In genomic region chr2:134261398-134262131, GRCh38 we compare ENCODE assay signal across 8 cellular contexts. TPM values are rescaled to one million over a fixed set of nuclear protein-coding genes. Genes with fewer than 3 reads are reported as not detected.
DNase-seq lines count a peak whose midpoint lies in the region; ATAC-seq and TF ChIP-seq lines count a peak whose summit lies in the region.

No MANE protein-coding gene starts in this region.

- TF ChIP-seq CTCF in dorsolateral prefrontal cortex (IDR thresholded peaks at IDR 0.05 in 54 of 56, conservative IDR thresholded peaks at IDR 0.05 in 2 of 56; ENCODE audit: low read depth in 1 of 56, partially characterized antibody in 56 of 56): no peak

- H3K27ac Mint-ChIP-seq in stimulated activated memory B cell treated with anti-CD40 and anti-IgM and Interleukin-4, amounts not matched to agents 10 μg/mL and 1 μg/mL and 100 μg/mL, for 72 hours: peak overlapping the region; percentile 73

- H3K4me1 Mint-ChIP-seq in stimulated activated memory B cell treated with anti-CD40 and anti-IgM and Interleukin-4, amounts not matched to agents 10 μg/mL and 1 μg/mL and 100 μg/mL, for 72 hours: peaks cover 67% of the 10 kb centered on the region

- no peaks in the 10 kb centered on the region for H3K36me3 ChIP-seq in effector memory CD4-positive, alpha-beta T cell (ENCODE audit: control insufficient read depth, insufficient read depth, low read length)

- H3K27me3 ChIP-seq in dorsolateral prefrontal cortex: no peaks in the 10 kb centered on the region
- H3K27me3 ChIP-seq in effector memory CD4-positive, alpha-beta T cell (replicated peaks; ENCODE audit: control insufficient read depth, insufficient read depth, low read length, poor library complexity, severe bottlenecking): no peaks in the 10 kb centered on the region

- no peaks in the 10 kb centered on the region for H3K9me3 ChIP-seq in effector memory CD4-positive, alpha-beta T cell (ENCODE audit: control insufficient read depth, low read length)

- H3K27ac ChIP-seq in dorsolateral prefrontal cortex: peak overlapping the region in 43 of 59 donors; percentile 1 to 97 (median 91)
- no peak overlapping the region for H3K27ac ChIP-seq in effector memory CD4-positive, alpha-beta T cell (ENCODE audit: insufficient read depth, low read length, poor library complexity, severe bottlenecking)

- peaks cover 4% of the 10 kb centered on the region for H3K36me3 Mint-ChIP-seq in stimulated activated memory B cell treated with anti-CD40 and anti-IgM and Interleukin-4, amounts not matched to agents 10 μg/mL and 1 μg/mL and 100 μg/mL, for 72 hours

- intact Hi-C loops in dorsolateral prefrontal cortex (cut with DNase I): loop anchor here in 1 of 2 donors (5.0 to 10.0 kb wide), 2 partner anchors 151 to 183 kb away; no protein-coding TSS in a partner anchor

- H3K27me3 Mint-ChIP-seq in stimulated activated memory B cell treated with anti-CD40 and anti-IgM and Interleukin-4, amounts not matched to agents 10 μg/mL and 1 μg/mL and 100 μg/mL, for 72 hours: no peaks in the 10 kb centered on the region

- peak; percentile 43 for DNase-seq in AG08395 (ENCODE audit: low spot score)
- DNase-seq in dorsolateral prefrontal cortex: no peak
- no peak for DNase-seq in effector memory CD4-positive, alpha-beta T cell
- no peak for DNase-seq in NK-92 treated with Interleukin-12 subunit alpha and Interleukin-12 subunit beta, amount 100 ng/mL, for 24 hours (lab: John Stamatoyannopoulos, UW)
- no peak for DNase-seq in activated CD8-positive, alpha-beta memory T cell treated with anti-CD3 and anti-CD28 coated beads for 24 hours

- peak overlapping the region; percentile 1 for H3K4me3 Mint-ChIP-seq in stimulated activated memory B cell treated with anti-CD40 and anti-IgM and Interleukin-4, amounts not matched to agents 10 μg/mL and 1 μg/mL and 100 μg/mL, for 72 hours

- no peaks in the 10 kb centered on the region for H3K9me3 Mint-ChIP-seq in stimulated activated memory B cell treated with anti-CD40 and anti-IgM and Interleukin-4, amounts not matched to agents 10 μg/mL and 1 μg/mL and 100 μg/mL, for 72 hours

- no peak overlapping the region for H3K4me3 ChIP-seq in dorsolateral prefrontal cortex
- no peak overlapping the region for H3K4me3 ChIP-seq in effector memory CD4-positive, alpha-beta T cell (ENCODE audit: insufficient read depth, low read depth, low read length, poor library complexity, severe bottlenecking)

- peaks cover 58% of the 10 kb centered on the region for H3K4me1 ChIP-seq in effector memory CD4-positive, alpha-beta T cell (ENCODE audit: control insufficient read depth, insufficient read depth, low read length, poor library complexity, severe bottlenecking)

- ATAC-seq in GM19438 (IDR thresholded peaks at IDR 0.05; ENCODE audit: low read depth, unreplicated experiment) (peak; percentile 47), HG03460 (IDR thresholded peaks at IDR 0.05; ENCODE audit: unreplicated experiment) (peak; percentile 52)
- ATAC-seq in stimulated activated memory B cell treated with anti-CD40 and anti-IgM and Interleukin-4, amounts not matched to agents 10 μg/mL and 1 μg/mL and 100 μg/mL, for 72 hours: peak; percentile 66

RNA-seq across cellular contexts. Expression of gene MGAT5, which starts 7.7 kb away (rescaled TPM):
- total RNA-seq in dorsolateral prefrontal cortex: 10 to 100 TPM; 58.2 to 97.2 (median 74.5) TPM
